ENCODE assay signal across 22 cellular contexts in genomic region chrX:149161438-149162088, GRCh38.
"Had no signal": no experiment of that assay in that cellular context is flagged by ENCODE, and none has a peak within 500 bp of the region (broad histone marks: within the 10 kb centered on the region; RNA-seq: fewer than 3 reads in every experiment).

No MANE protein-coding gene starts in this region.

- H3K27me3 Mint-ChIP-seq: activated CD4-positive, alpha-beta memory T cell treated with anti-CD3 and anti-CD28 coated beads, Interleukin-2, amount 10 ng/mL, durations not matched to agents 7 days and 5 days; activated CD8-positive, alpha-beta memory T cell treated with anti-CD3 and anti-CD28 coated beads, Interleukin-2, amount 10 ng/mL, durations not matched to agents 7 days and 5 days; brain had no signal

- H3K4me1 Mint-ChIP-seq: activated CD4-positive, alpha-beta memory T cell treated with anti-CD3 and anti-CD28 coated beads, Interleukin-2, amount 10 ng/mL, durations not matched to agents 7 days and 5 days; activated CD8-positive, alpha-beta memory T cell treated with anti-CD3 and anti-CD28 coated beads, Interleukin-2, amount 10 ng/mL, durations not matched to agents 7 days and 5 days; activated T-helper 17 cell treated with anti-CD3 and anti-CD28 coated beads, Interleukin-2, amount 50 U/mL, for 72 hours; endodermal cell; nephron; stimulated activated effector memory CD8-positive, alpha-beta T cell treated with anti-CD3 and anti-CD28 coated beads, Interleukin-12 subunit alpha, Interleukin-12 subunit beta, amount 100 ng/mL, for 72 hours had no signal

- H3K36me3 Mint-ChIP-seq: activated CD8-positive, alpha-beta memory T cell treated with anti-CD3 and anti-CD28 coated beads, Interleukin-2, amount 10 ng/mL, durations not matched to agents 7 days and 5 days; brain; stimulated activated effector memory CD8-positive, alpha-beta T cell treated with anti-CD3 and anti-CD28 coated beads, Interleukin-12 subunit alpha, Interleukin-12 subunit beta, amount 100 ng/mL, for 72 hours had no signal

- H3K36me3 ChIP-seq: thoracic aorta, upper lobe of right lung had no signal

- H3K27ac ChIP-seq: dorsolateral prefrontal cortex, epithelial cell of prostate, parathyroid adenoma, thoracic aorta, upper lobe of right lung had no signal

- H3K4me3 Mint-ChIP-seq: activated CD4-positive, alpha-beta memory T cell treated with anti-CD3 and anti-CD28 coated beads, Interleukin-2, amount 10 ng/mL, durations not matched to agents 7 days and 5 days; activated CD8-positive, alpha-beta memory T cell treated with anti-CD3 and anti-CD28 coated beads, Interleukin-2, amount 10 ng/mL, durations not matched to agents 7 days and 5 days; activated naive CD4-positive, alpha-beta T cell treated with anti-CD3 and anti-CD28 coated beads for 36 hours; activated T-helper 17 cell treated with anti-CD3 and anti-CD28 coated beads, Interleukin-2, amount 50 U/mL, for 72 hours; brain; endodermal cell; nephron; stimulated activated effector memory CD8-positive, alpha-beta T cell treated with anti-CD3 and anti-CD28 coated beads, Interleukin-12 subunit alpha, Interleukin-12 subunit beta, amount 100 ng/mL, for 72 hours had no signal

- H3K27me3 ChIP-seq: upper lobe of right lung had no signal

- H2AFZ ChIP-seq: parathyroid adenoma had no signal

- H3K27ac Mint-ChIP-seq: activated CD4-positive, alpha-beta memory T cell treated with anti-CD3 and anti-CD28 coated beads, Interleukin-2, amount 10 ng/mL, durations not matched to agents 7 days and 5 days; activated CD8-positive, alpha-beta memory T cell treated with anti-CD3 and anti-CD28 coated beads, Interleukin-2, amount 10 ng/mL, durations not matched to agents 7 days and 5 days; activated naive CD4-positive, alpha-beta T cell treated with anti-CD3 and anti-CD28 coated beads for 36 hours; activated T-helper 17 cell treated with anti-CD3 and anti-CD28 coated beads, Interleukin-2, amount 50 U/mL, for 72 hours; endodermal cell; nephron; stimulated activated effector memory CD8-positive, alpha-beta T cell treated with anti-CD3 and anti-CD28 coated beads, Interleukin-12 subunit alpha, Interleukin-12 subunit beta, amount 100 ng/mL, for 72 hours had no signal

- H3K9me3 Mint-ChIP-seq: activated CD4-positive, alpha-beta memory T cell treated with anti-CD3 and anti-CD28 coated beads, Interleukin-2, amount 10 ng/mL, durations not matched to agents 7 days and 5 days; activated naive CD4-positive, alpha-beta T cell treated with anti-CD3 and anti-CD28 coated beads for 36 hours; activated T-helper 17 cell treated with anti-CD3 and anti-CD28 coated beads, Interleukin-2, amount 50 U/mL, for 72 hours had no signal

- H3K4me1 ChIP-seq: parathyroid adenoma, upper lobe of right lung had no signal

- H3K9ac ChIP-seq: parathyroid adenoma had no signal

- ATAC-seq: activated CD8-positive, alpha-beta memory T cell treated with anti-CD3 and anti-CD28 coated beads, Interleukin-2, amount 10 ng/mL, durations not matched to agents 7 days and 5 days; activated T-helper 17 cell treated with anti-CD3 and anti-CD28 coated beads, Interleukin-2, amount 50 U/mL, for 72 hours; left lobe of liver; sciatic nerve; stimulated activated effector memory CD8-positive, alpha-beta T cell treated with anti-CD3 and anti-CD28 coated beads, Interleukin-12 subunit alpha, Interleukin-12 subunit beta, amount 100 ng/mL, for 72 hours; upper lobe of right lung had no signal

- H3K9me3 ChIP-seq: thoracic aorta, upper lobe of right lung had no signal

- H3K79me2 ChIP-seq: parathyroid adenoma had no signal

- H3K4me3 ChIP-seq: dorsolateral prefrontal cortex, lung, thoracic aorta, upper lobe of right lung had no signal

- DNase-seq: activated CD4-positive, alpha-beta memory T cell treated with anti-CD3 and anti-CD28 coated beads, Interleukin-2, amount 10 ng/mL, durations not matched to agents 7 days and 5 days; activated CD4-positive, alpha-beta T cell treated with anti-CD3 and anti-CD28 coated beads for 48 hours; activated CD4-positive, CD25-positive, alpha-beta regulatory T cell; activated CD8-positive, alpha-beta memory T cell treated with anti-CD3 and anti-CD28 coated beads, Interleukin-2, amount 10 ng/mL, durations not matched to agents 7 days and 5 days; activated naive CD4-positive, alpha-beta T cell treated with anti-CD3 and anti-CD28 coated beads for 36 hours; caudate nucleus; dorsolateral prefrontal cortex; endodermal cell; hypothalamus; midbrain; stimulated activated CD4-positive, alpha-beta T cell treated with anti-CD3 and anti-CD28 coated beads, Interleukin-4, amount 100 ng/mL, for 24 hours; upper lobe of right lung had no signal
